ENCODE assay signal across 10 cellular contexts in the genomic region with DNA sequence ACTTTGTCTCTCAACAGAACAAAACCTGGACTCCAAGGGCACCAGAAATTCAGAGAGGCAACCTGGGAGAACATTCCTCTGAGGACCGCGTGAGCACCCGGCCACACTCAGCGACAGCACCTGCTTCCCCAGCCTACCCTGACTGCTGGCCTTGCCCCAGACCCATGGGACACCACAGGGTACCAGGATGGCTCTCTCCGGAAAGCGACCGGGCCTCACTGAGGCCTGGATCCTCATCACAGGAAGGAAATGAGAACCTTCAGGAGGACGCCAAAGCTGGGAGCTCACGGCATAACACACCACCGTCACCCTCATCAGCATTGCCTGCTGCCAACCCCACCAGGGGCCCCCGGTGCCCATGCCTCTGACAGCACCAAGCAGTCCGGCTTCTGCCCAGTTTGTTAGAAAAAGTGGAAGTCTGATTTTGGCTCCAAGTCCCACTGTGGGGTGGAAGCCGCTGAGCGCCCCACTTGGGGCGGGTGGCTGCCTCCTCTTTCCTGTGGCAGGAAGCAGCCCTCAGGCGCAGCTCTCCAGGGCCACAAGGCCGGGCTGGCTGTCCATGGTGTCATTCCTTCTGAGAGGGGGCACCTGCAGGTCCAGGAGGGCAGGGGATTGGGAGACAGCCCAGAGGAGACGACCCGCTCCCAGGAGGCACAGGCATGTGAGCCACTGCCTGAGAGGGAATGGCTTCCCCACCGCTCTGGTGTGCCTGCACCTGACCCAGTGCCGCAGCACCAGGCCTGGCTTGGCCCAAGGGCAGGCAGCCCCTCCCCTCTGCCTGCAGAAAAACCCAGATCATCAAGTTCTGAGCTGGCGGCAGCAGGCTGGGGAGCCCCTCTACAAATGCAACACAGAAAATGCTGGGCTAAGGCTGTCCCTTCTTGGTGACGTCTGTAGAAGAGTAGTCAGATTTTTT. TPM values are rescaled to one million over a fixed set of nuclear protein-coding genes. Genes with fewer than 3 reads are reported as not detected.
A peak's percentile ranks its signal among the peaks of the same experiment; 100 is the strongest.
DNase-seq lines count a peak whose midpoint lies in the region; ATAC-seq and TF ChIP-seq lines count a peak whose summit lies in the region.
"Had no signal": no experiment of that assay in that cellular context is flagged by ENCODE, and none has a peak within 500 bp of the region (broad histone marks: within the 10 kb centered on the region; RNA-seq: fewer than 3 reads in every experiment).

No MANE protein-coding gene starts in this region.

- peak; percentile 34 for ATAC-seq in activated naive CD8-positive, alpha-beta T cell treated with anti-CD3 and anti-CD28 coated beads, Interleukin-2, amount 50 U/mL, for 24 hours
- ATAC-seq in lower lobe of right lung: peak; percentile 14 to 22
- no peak for ATAC-seq in HG02970 (IDR thresholded peaks at IDR 0.05; ENCODE audit: low FRiP score, unreplicated experiment)

- H3K36me3 Mint-ChIP-seq in activated T-cell treated with anti-CD3 and anti-CD28 coated beads, Interleukin-2, amount 50 U/mL, for 24 hours (ENCODE audit: low read depth): peaks cover 16% of the 10 kb centered on the region
- H3K36me3 Mint-ChIP-seq in activated naive CD8-positive, alpha-beta T cell treated with anti-CD3 and anti-CD28 coated beads, Interleukin-2, amount 50 U/mL, for 24 hours (ENCODE audit: low read depth): peaks cover 8% of the 10 kb centered on the region
- H3K36me3 Mint-ChIP-seq in activated T-helper 1 cell treated with anti-CD3 and anti-CD28 coated beads, Interleukin-12 subunit alpha, Interleukin-12 subunit beta, Interleukin-2, Interleukin-4 antibody, amounts not matched to agents 30 ng/mL and 10 ng/mL and 1 ng/mL, durations not matched to agents 14 hours and 24 hours and 36 hours (ENCODE audit: low read depth): peaks cover 2% of the 10 kb centered on the region

- H3K36me3 ChIP-seq in lower lobe of right lung: peaks cover 4% of the 10 kb centered on the region

- H3K9me3 Mint-ChIP-seq in activated T-cell treated with anti-CD3 and anti-CD28 coated beads, Interleukin-2, amount 50 U/mL, for 24 hours: peaks cover 1% of the 10 kb centered on the region
- H3K9me3 Mint-ChIP-seq in activated naive CD8-positive, alpha-beta T cell treated with anti-CD3 and anti-CD28 coated beads, Interleukin-2, amount 50 U/mL, for 24 hours: no peaks in the 10 kb centered on the region
- no peaks in the 10 kb centered on the region for H3K9me3 Mint-ChIP-seq in activated T-helper 1 cell treated with anti-CD3 and anti-CD28 coated beads, Interleukin-12 subunit alpha, Interleukin-12 subunit beta, Interleukin-2, Interleukin-4 antibody, amounts not matched to agents 30 ng/mL and 10 ng/mL and 1 ng/mL, durations not matched to agents 14 hours and 24 hours and 36 hours

- H3K27ac ChIP-seq in lower lobe of right lung (peak overlapping the region; percentile 24), substantia nigra (ENCODE audit: low read depth, low read length, poor library complexity, severe bottlenecking) (peak overlapping the region; percentile 55)
- H3K27ac ChIP-seq: ascending aorta had no signal

- no peak overlapping the region for H3K4me3 Mint-ChIP-seq in activated T-cell treated with anti-CD3 and anti-CD28 coated beads, Interleukin-2, amount 50 U/mL, for 24 hours
- H3K4me3 Mint-ChIP-seq in activated naive CD8-positive, alpha-beta T cell treated with anti-CD3 and anti-CD28 coated beads, Interleukin-2, amount 50 U/mL, for 24 hours: no peak overlapping the region
- H3K4me3 Mint-ChIP-seq in activated T-helper 1 cell treated with anti-CD3 and anti-CD28 coated beads, Interleukin-12 subunit alpha, Interleukin-12 subunit beta, Interleukin-2, Interleukin-4 antibody, amounts not matched to agents 30 ng/mL and 10 ng/mL and 1 ng/mL, durations not matched to agents 14 hours and 24 hours and 36 hours: no peak overlapping the region

- peaks cover 2% of the 10 kb centered on the region for H3K9me3 ChIP-seq in lower lobe of right lung
- H3K9me3 ChIP-seq: ascending aorta had no signal

- H3K4me1 Mint-ChIP-seq in activated T-cell treated with anti-CD3 and anti-CD28 coated beads, Interleukin-2, amount 50 U/mL, for 24 hours (ENCODE audit: low read depth): peaks cover 15% of the 10 kb centered on the region
- H3K4me1 Mint-ChIP-seq in activated naive CD8-positive, alpha-beta T cell treated with anti-CD3 and anti-CD28 coated beads, Interleukin-2, amount 50 U/mL, for 24 hours: peaks cover 22% of the 10 kb centered on the region
- H3K4me1 Mint-ChIP-seq in activated T-helper 1 cell treated with anti-CD3 and anti-CD28 coated beads, Interleukin-12 subunit alpha, Interleukin-12 subunit beta, Interleukin-2, Interleukin-4 antibody, amounts not matched to agents 30 ng/mL and 10 ng/mL and 1 ng/mL, durations not matched to agents 14 hours and 24 hours and 36 hours (ENCODE audit: low read depth): peaks cover 7% of the 10 kb centered on the region

- peak overlapping the region; percentile 33 for H3K27ac Mint-ChIP-seq in activated T-cell treated with anti-CD3 and anti-CD28 coated beads, Interleukin-2, amount 50 U/mL, for 24 hours
- H3K27ac Mint-ChIP-seq in activated naive CD8-positive, alpha-beta T cell treated with anti-CD3 and anti-CD28 coated beads, Interleukin-2, amount 50 U/mL, for 24 hours: no peak overlapping the region
- H3K27ac Mint-ChIP-seq in activated T-helper 1 cell treated with anti-CD3 and anti-CD28 coated beads, Interleukin-12 subunit alpha, Interleukin-12 subunit beta, Interleukin-2, Interleukin-4 antibody, amounts not matched to agents 30 ng/mL and 10 ng/mL and 1 ng/mL, durations not matched to agents 14 hours and 24 hours and 36 hours: no peak overlapping the region

- intact Hi-C loops in lower lobe of right lung (cut with DNase I): no loop called here
- intact Hi-C loops in activated T-helper 1 cell treated with anti-CD3 and anti-CD28 coated beads, Interleukin-12 subunit alpha, Interleukin-12 subunit beta, Interleukin-2, Interleukin-4 antibody, amounts not matched to agents 30 ng/mL and 10 ng/mL and 1 ng/mL, durations not matched to agents 14 hours and 24 hours and 36 hours (cut with micrococcal nuclease): no loop called here

- peaks cover 32% of the 10 kb centered on the region for H3K4me1 ChIP-seq in lower lobe of right lung
- H3K4me1 ChIP-seq: ascending aorta had no signal

- no peak for TF ChIP-seq CTCF in lower lobe of right lung (IDR thresholded peaks at IDR 0.05)

- no peak overlapping the region for H3K4me3 ChIP-seq in lower lobe of right lung
- H3K4me3 ChIP-seq: ascending aorta had no signal

- H3K27me3 ChIP-seq in lower lobe of right lung (ENCODE audit: low read depth): no peaks in the 10 kb centered on the region
- H3K27me3 ChIP-seq: ascending aorta had no signal

- H3K27me3 Mint-ChIP-seq in activated T-cell treated with anti-CD3 and anti-CD28 coated beads, Interleukin-2, amount 50 U/mL, for 24 hours: no peaks in the 10 kb centered on the region
- H3K27me3 Mint-ChIP-seq in activated naive CD8-positive, alpha-beta T cell treated with anti-CD3 and anti-CD28 coated beads, Interleukin-2, amount 50 U/mL, for 24 hours: no peaks in the 10 kb centered on the region
- H3K27me3 Mint-ChIP-seq in activated T-helper 1 cell treated with anti-CD3 and anti-CD28 coated beads, Interleukin-12 subunit alpha, Interleukin-12 subunit beta, Interleukin-2, Interleukin-4 antibody, amounts not matched to agents 30 ng/mL and 10 ng/mL and 1 ng/mL, durations not matched to agents 14 hours and 24 hours and 36 hours (ENCODE audit: insufficient read depth): no peaks in the 10 kb centered on the region

- DNase-seq in activated T-cell treated with anti-CD3 and anti-CD28 coated beads, Interleukin-2, amount 50 U/mL, for 24 hours: no peak
- no peak for DNase-seq in activated T-cell treated with anti-CD3 and anti-CD28 coated beads, Interleukin-2, amount 50 U/mL, for 48 hours
- DNase-seq in activated naive CD8-positive, alpha-beta T cell treated with anti-CD3 and anti-CD28 coated beads, Interleukin-2, amount 50 U/mL, for 24 hours: no peak
- peak; percentile 47 for DNase-seq in lower lobe of right lung
- DNase-seq in substantia nigra (lab: John Stamatoyannopoulos, UW): peak in 9 of 49 donors; percentile 28 to 67 (median 42)
- no peak for DNase-seq in activated T-helper 1 cell treated with anti-CD3 and anti-CD28 coated beads, Interleukin-12 subunit alpha, Interleukin-12 subunit beta, Interleukin-2, Interleukin-4 antibody, amounts not matched to agents 30 ng/mL and 10 ng/mL and 1 ng/mL, durations not matched to agents 14 hours and 24 hours and 36 hours (ENCODE audit: low spot score)
- no peak for DNase-seq in GM03348 (ENCODE audit: low spot score)
- DNase-seq: activated CD4-positive, CD25-positive, alpha-beta regulatory T cell treated with anti-CD3 and anti-CD28 coated beads, Interleukin-2, amount 50 U/mL, for 72 hours had no signal

RNA-seq across cellular contexts. Expression of a gene that starts 38.6 kb away (rescaled TPM):
- 26.3 TPM for total RNA-seq in lower lobe of right lung
- total RNA-seq in activated T-helper 1 cell treated with anti-CD3 and anti-CD28 coated beads, Interleukin-12 subunit alpha, Interleukin-12 subunit beta, Interleukin-2, Interleukin-4 antibody, amounts not matched to agents 30 ng/mL and 10 ng/mL and 1 ng/mL, durations not matched to agents 14 hours and 24 hours and 36 hours: 21.6 and 22.3 TPM in 2 replicates
